ENCODE assay signal across 1 cellular context in genomic region chr1:173430707-173431662, GRCh38.
TF ChIP-seq lines count a peak whose summit lies in the region.

No MANE protein-coding gene starts in this region.

TF ChIP-seq in K562, 482 proteins besides CTCF, POLR2A, EP300 and RAD21 (continued from another document and continues in another):
- no peak for TF ChIP-seq ZBED1 (IDR thresholded peaks at IDR 0.05)
- no peak for TF ChIP-seq ELF2 (CRISPR knock-in tag; IDR thresholded peaks at IDR 0.05)
- no peak for TF ChIP-seq PKNOX1 (IDR thresholded peaks at IDR 0.05)
- no peak for TF ChIP-seq AFF1 (IDR thresholded peaks at IDR 0.05; ENCODE audit: low read depth in 1 of 2, partially characterized antibody in 2 of 2)
- TF ChIP-seq CREB1 (IDR thresholded peaks at IDR 0.05): no peak
- no peak for TF ChIP-seq CREB1 (CRISPR knock-in tag; IDR thresholded peaks at IDR 0.05)
- no peak for TF ChIP-seq PML (IDR thresholded peaks at IDR 0.05; ENCODE audit: low read length)
- 0 out of 2 replicates have a peak, but pooled peaks have one; percentile 28 for TF ChIP-seq HINFP (tag; conservative IDR thresholded peaks at IDR 0.05; ENCODE audit: low read depth)
- no peak for TF ChIP-seq HMGN3 (IDR thresholded peaks at IDR 0.05; ENCODE audit: borderline replicate concordance, extremely low read depth, insufficient read length, low read depth, low read length)
- no peak for TF ChIP-seq ZMIZ1 (IDR thresholded peaks at IDR 0.05; ENCODE audit: low read depth in 2 of 2, low read length in 2 of 2)
- no peak for TF ChIP-seq U2AF2 (optimal IDR thresholded peaks at IDR 0.05; ENCODE audit: low read depth, low read length)
- TF ChIP-seq PATZ1 (CRISPR knock-in tag; IDR thresholded peaks at IDR 0.05; ENCODE audit: borderline replicate concordance): no peak
- peak; percentile 59 for TF ChIP-seq PRDM10 (IDR thresholded peaks at IDR 0.05; ENCODE audit: partially characterized antibody)
- TF ChIP-seq HDGF (IDR thresholded peaks at IDR 0.05): no peak
- TF ChIP-seq ZNF280A (IDR thresholded peaks at IDR 0.05; ENCODE audit: low read depth, partially characterized antibody): no peak
- TF ChIP-seq ETV5 (CRISPR knock-in tag; IDR thresholded peaks at IDR 0.05; ENCODE audit: low read depth): 0 out of 2 replicates have a peak, but pooled peaks have one; percentile 51
- no peak for TF ChIP-seq SNAPC5 (CRISPR knock-in tag; IDR thresholded peaks at IDR 0.05)
- TF ChIP-seq ZNF184 (CRISPR knock-in tag; IDR thresholded peaks at IDR 0.05): no peak
- TF ChIP-seq ZFX (CRISPR knock-in tag; IDR thresholded peaks at IDR 0.05): peak; percentile 36; the same call in 1 of the 2 replicates
- no peak for TF ChIP-seq TAF15 (IDR thresholded peaks at IDR 0.05; ENCODE audit: low read depth, low read length)
- no peak for TF ChIP-seq FOXK1 (CRISPR knock-in tag; IDR thresholded peaks at IDR 0.05; ENCODE audit: borderline replicate concordance)
- no peak for TF ChIP-seq RUNX1 (IDR thresholded peaks at IDR 0.05; ENCODE audit: low read depth)
- peak; percentile 72 for TF ChIP-seq BRD9 (IDR thresholded peaks at IDR 0.05; ENCODE audit: low read depth, partially characterized antibody)
- no peak for TF ChIP-seq ZNF449 (CRISPR knock-in tag; IDR thresholded peaks at IDR 0.05)
- TF ChIP-seq CC2D1A (IDR thresholded peaks at IDR 0.05): peak; percentile 86
- TF ChIP-seq ZNF740 (CRISPR knock-in tag; IDR thresholded peaks at IDR 0.05): no peak
- 0 out of 4 replicates have a peak, but pooled peaks of 1 of the 2 experiments have one; percentile 1 for TF ChIP-seq ZNF740 (tag; IDR thresholded peaks at IDR 0.05)
- TF ChIP-seq MNT (conservative IDR thresholded peaks at IDR 0.05): peak; percentile 51 to 52
